In the genomic region with DNA sequence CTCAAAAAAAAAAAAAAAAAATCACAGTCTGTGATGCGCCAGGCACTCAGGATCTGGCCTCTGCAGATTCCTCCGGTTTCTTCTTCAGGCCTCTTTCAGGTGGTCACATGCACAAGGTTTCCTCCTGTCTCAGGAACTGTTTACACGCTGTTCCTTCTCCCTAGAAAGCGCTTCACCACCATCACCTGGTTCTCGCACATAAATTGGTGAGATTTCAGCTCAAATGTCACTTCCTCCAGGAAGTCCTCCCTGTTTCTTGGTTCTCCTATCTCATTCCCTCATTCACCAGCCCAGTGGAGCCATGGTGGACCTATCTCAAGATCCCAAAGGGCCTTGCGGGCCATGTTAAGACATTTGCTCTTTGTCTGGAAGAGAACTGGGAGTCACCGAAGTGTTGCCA, we compare ENCODE assay signal across 1 cellular context.
TF ChIP-seq lines count a peak whose summit lies in the region.

No MANE protein-coding gene starts in this region.

TF ChIP-seq in HepG2, 621 proteins besides CTCF, POLR2A, EP300 and RAD21:
- TF ChIP-seq ZSCAN31 (CRISPR knock-in tag; IDR thresholded peaks at IDR 0.05; ENCODE audit: low read depth) (no peak), GTF2F1 (IDR thresholded peaks at IDR 0.05; ENCODE audit: low read length) (no peak), ZNF367 (CRISPR knock-in tag; IDR thresholded peaks at IDR 0.05; ENCODE audit: borderline replicate concordance) (no peak), ZNF441 (CRISPR knock-in tag; IDR thresholded peaks at IDR 0.05; ENCODE audit: borderline replicate concordance) (no peak), SMC3 (IDR thresholded peaks at IDR 0.05; ENCODE audit: low read length) (no peak), HDAC2 (CRISPR knock-in tag; IDR thresholded peaks at IDR 0.05) (no peak), MXD4 (CRISPR knock-in tag; IDR thresholded peaks at IDR 0.05) (no peak), MBNL3 (CRISPR knock-in tag; conservative IDR thresholded peaks at IDR 0.05) (no peak), NCOA5 (CRISPR knock-in tag; IDR thresholded peaks at IDR 0.05) (no peak), SNRNP70 (IDR thresholded peaks at IDR 0.05; ENCODE audit: low read depth, low read length) (no peak), TCF7L2 (IDR thresholded peaks at IDR 0.05; ENCODE audit: low read depth, low read length) (no peak), ZNF143 (CRISPR knock-in tag; IDR thresholded peaks at IDR 0.05) (no peak), ZNF382 (CRISPR knock-in tag; IDR thresholded peaks at IDR 0.05; ENCODE audit: borderline replicate concordance) (no peak)
- TF ChIP-seq, protein P1, sequence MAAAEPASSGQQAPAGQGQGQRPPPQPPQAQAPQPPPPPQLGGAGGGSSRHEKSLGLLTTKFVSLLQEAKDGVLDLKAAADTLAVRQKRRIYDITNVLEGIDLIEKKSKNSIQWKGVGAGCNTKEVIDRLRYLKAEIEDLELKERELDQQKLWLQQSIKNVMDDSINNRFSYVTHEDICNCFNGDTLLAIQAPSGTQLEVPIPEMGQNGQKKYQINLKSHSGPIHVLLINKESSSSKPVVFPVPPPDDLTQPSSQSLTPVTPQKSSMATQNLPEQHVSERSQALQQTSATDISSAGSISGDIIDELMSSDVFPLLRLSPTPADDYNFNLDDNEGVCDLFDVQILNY (CRISPR knock-in tag; conservative IDR thresholded peaks at IDR 0.05) = no peak
- TF ChIP-seq, protein P2, sequence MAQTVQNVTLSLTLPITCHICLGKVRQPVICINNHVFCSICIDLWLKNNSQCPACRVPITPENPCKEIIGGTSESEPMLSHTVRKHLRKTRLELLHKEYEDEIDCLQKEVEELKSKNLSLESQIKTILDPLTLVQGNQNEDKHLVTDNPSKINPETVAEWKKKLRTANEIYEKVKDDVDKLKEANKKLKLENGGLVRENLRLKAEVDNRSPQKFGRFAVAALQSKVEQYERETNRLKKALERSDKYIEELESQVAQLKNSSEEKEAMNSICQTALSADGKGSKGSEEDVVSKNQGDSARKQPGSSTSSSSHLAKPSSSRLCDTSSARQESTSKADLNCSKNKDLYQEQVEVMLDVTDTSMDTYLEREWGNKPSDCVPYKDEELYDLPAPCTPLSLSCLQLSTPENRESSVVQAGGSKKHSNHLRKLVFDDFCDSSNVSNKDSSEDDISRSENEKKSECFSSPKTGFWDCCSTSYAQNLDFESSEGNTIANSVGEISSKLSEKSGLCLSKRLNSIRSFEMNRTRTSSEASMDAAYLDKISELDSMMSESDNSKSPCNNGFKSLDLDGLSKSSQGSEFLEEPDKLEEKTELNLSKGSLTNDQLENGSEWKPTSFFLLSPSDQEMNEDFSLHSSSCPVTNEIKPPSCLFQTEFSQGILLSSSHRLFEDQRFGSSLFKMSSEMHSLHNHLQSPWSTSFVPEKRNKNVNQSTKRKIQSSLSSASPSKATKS (CRISPR knock-in tag; IDR thresholded peaks at IDR 0.05) = no peak
- TF ChIP-seq, protein P3, sequence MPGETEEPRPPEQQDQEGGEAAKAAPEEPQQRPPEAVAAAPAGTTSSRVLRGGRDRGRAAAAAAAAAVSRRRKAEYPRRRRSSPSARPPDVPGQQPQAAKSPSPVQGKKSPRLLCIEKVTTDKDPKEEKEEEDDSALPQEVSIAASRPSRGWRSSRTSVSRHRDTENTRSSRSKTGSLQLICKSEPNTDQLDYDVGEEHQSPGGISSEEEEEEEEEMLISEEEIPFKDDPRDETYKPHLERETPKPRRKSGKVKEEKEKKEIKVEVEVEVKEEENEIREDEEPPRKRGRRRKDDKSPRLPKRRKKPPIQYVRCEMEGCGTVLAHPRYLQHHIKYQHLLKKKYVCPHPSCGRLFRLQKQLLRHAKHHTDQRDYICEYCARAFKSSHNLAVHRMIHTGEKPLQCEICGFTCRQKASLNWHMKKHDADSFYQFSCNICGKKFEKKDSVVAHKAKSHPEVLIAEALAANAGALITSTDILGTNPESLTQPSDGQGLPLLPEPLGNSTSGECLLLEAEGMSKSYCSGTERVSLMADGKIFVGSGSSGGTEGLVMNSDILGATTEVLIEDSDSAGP (CRISPR knock-in tag; IDR thresholded peaks at IDR 0.05; ENCODE audit: borderline replicate concordance) = no peak
